In genomic region chr3:113668015-113668414, GRCh38 we compare ENCODE assay signal across 1 cellular context.
TF ChIP-seq lines count a peak whose summit lies in the region.

No MANE protein-coding gene starts in this region.

TF ChIP-seq in HepG2, 621 proteins besides CTCF, POLR2A, EP300 and RAD21 (continued from another document):
- TF ChIP-seq TERF1 (CRISPR knock-in tag; IDR thresholded peaks at IDR 0.05) = no peak
